In the genomic region with DNA sequence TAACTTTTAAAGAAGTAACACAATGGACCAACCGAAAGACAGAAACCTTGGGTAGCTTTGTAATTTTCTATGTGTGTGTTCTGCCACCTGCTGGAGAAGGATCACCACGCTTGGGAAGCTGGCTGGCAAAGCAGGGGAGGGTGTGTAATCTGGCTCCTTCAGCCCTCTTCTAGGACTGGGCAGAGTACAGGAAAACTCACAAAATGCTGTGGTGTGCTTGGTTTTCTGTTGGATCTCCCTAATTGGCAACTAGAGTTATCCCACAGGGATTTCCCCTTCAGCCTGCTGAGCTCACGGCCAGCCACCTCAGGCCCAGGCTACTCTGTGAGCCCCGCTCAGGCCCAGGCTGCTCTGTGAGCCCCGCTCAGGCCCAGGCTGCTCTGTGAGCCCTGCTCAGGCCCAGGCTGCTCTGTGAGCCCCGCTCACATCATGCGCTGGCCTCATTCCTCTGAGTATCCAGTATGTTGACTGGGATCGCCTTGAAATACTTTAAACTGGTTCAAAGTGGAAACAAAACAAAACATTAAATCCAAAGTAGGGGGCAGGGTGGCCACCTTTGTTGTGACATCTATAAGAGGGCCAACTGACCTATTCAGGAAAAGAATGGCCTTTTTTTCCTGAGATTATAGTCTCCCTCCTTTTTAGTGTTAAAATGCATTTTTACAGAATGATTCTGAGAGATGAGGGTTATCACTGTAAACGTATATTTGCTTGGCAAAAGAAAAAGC, we compare ENCODE assay signal across 9 cellular contexts. TPM values are rescaled to one million over a fixed set of nuclear protein-coding genes. Genes with fewer than 3 reads are reported as not detected.
A peak's percentile ranks its signal among the peaks of the same experiment; 100 is the strongest.
DNase-seq lines count a peak whose midpoint lies in the region; ATAC-seq, FAIRE-seq and TF ChIP-seq lines count a peak whose summit lies in the region.
"Had no signal": no experiment of that assay in that cellular context is flagged by ENCODE, and none has a peak within 500 bp of the region (broad histone marks: within the 10 kb centered on the region; RNA-seq: fewer than 3 reads in every experiment).

No MANE protein-coding gene starts in this region.

- no peak overlapping the region for H3K56ac ChIP-seq in H1 (replicated peaks; ENCODE audit: insufficient read length, low read depth, low read length)

- H3K4ac ChIP-seq in H1 (replicated peaks; ENCODE audit: insufficient read length, low read depth, low read length): no peak overlapping the region
- H3K4ac ChIP-seq in mesenchymal stem cell (ENCODE audit: low read depth in 1 of 2, low read length in 2 of 2): peak overlapping the region in 1 of 2 experiments; percentile 69

- H4K91ac ChIP-seq in H1 (replicated peaks; ENCODE audit: insufficient read length, low read length) (no peak overlapping the region), mesenchymal stem cell (ENCODE audit: low read length) (peak overlapping the region; percentile 94)

- H3K36me3 ChIP-seq in H1 (ENCODE audit: control insufficient read depth in 2 of 4, insufficient read depth in 4 of 4, low read length in 3 of 4) (no peaks in the 10 kb centered on the region), mesenchymal stem cell (ENCODE audit: control insufficient read depth in 1 of 2, insufficient read depth in 2 of 2, low read depth in 1 of 2, low read length in 2 of 2) (no peaks in the 10 kb centered on the region)

- no peak overlapping the region for H3K4me3 ChIP-seq in GM12875 (ENCODE audit: low read depth, low read length)
- H3K4me3 ChIP-seq in H1 (ENCODE audit: extremely low read depth in 1 of 4, insufficient read depth in 2 of 4, low read depth in 3 of 4, low read length in 4 of 4): no peak overlapping the region
- H3K4me3 ChIP-seq in mesenchymal stem cell (ENCODE audit: insufficient read depth in 1 of 2, low read depth in 1 of 2, low read length in 2 of 2): no peak overlapping the region

- H3K27me3 ChIP-seq in H1 (replicated peaks in 1 of 4; ENCODE audit: control insufficient read depth in 3 of 4, extremely low read depth in 1 of 4, insufficient read depth in 3 of 4, low read length in 3 of 4) (no peaks in the 10 kb centered on the region), mesenchymal stem cell (ENCODE audit: control insufficient read depth in 1 of 2, insufficient read depth in 1 of 2, low read length in 2 of 2) (no peaks in the 10 kb centered on the region)

- peak; percentile 84 to 90 for TF ChIP-seq RAD21 in H1 (IDR thresholded peaks at IDR 0.05 in 1 of 2, conservative IDR thresholded peaks at IDR 0.05 in 1 of 2; ENCODE audit: low read depth in 2 of 2, low read length in 2 of 2)

- TF ChIP-seq EP300 in H1 (IDR thresholded peaks at IDR 0.05; ENCODE audit: borderline replicate concordance in 1 of 2, low read depth in 2 of 2, low read length in 2 of 2): no peak

- peak; percentile 64 for TF ChIP-seq CTCF in GM12875 (IDR thresholded peaks at IDR 0.05; ENCODE audit: borderline replicate concordance, insufficient read depth, low read depth, low read length)
- TF ChIP-seq CTCF in H1 (IDR thresholded peaks at IDR 0.05; ENCODE audit: control extremely low read depth in 1 of 3, insufficient read depth in 1 of 3, low read depth in 1 of 3, low read length in 3 of 3): peak; percentile 74 to 84 (median 77)

- H2BK15ac ChIP-seq in H1 (ENCODE audit: low read length) (no peak overlapping the region), mesenchymal stem cell (ENCODE audit: low read depth, poor library complexity, severe bottlenecking) (no peak overlapping the region)

- H2BK120ac ChIP-seq in H1 (replicated peaks; ENCODE audit: low read depth, low read length) (no peak overlapping the region), mesenchymal stem cell (ENCODE audit: low read depth, low read length) (peak overlapping the region; percentile 61)

- H3K9ac ChIP-seq in H1 (replicated peaks in 1 of 4; ENCODE audit: extremely low read depth in 1 of 4, low read depth in 3 of 4, low read length in 3 of 4) (no peak overlapping the region; a peak in 1 of 7 replicates), mesenchymal stem cell (ENCODE audit: low read length) (peak overlapping the region; percentile 62)

- H3K4me1 ChIP-seq in H1 (replicated peaks in 1 of 4; ENCODE audit: control insufficient read depth in 3 of 4, insufficient read depth in 4 of 4, low read length in 3 of 4): no peaks in the 10 kb centered on the region; a peak in 1 of 7 replicates
- H3K4me1 ChIP-seq in mesenchymal stem cell (ENCODE audit: control insufficient read depth, insufficient read depth, low read depth, low read length): peaks cover 3% of the 10 kb centered on the region

- H3K23ac ChIP-seq in H1 (ENCODE audit: insufficient read length): no peak overlapping the region
- H3K23ac ChIP-seq in mesenchymal stem cell (ENCODE audit: low read length in 2 of 2): no peak overlapping the region

- no peaks in the 10 kb centered on the region for H3K79me2 ChIP-seq in H1 (ENCODE audit: control insufficient read depth in 1 of 2, insufficient read depth in 2 of 2, low read length in 2 of 2)

- CTCF ChIA-PET in H1 (lab: Charles Lee; ENCODE audit: partially characterized antibody): interaction anchor here (0.6 to 2.2 kb wide), 43 partner anchors 9 to 887 kb away, joined by 3 to 12 read pairs (median 3); no protein-coding TSS in a partner anchor

- POLR2A ChIA-PET in H1 (lab: Charles Lee; ENCODE audit: partially characterized antibody): interaction anchor here (1.6 kb wide), 1 partner anchor 179 kb away, joined by 4 read pairs; no protein-coding TSS in a partner anchor

- no peak for TF ChIP-seq POLR2A in H1 (IDR thresholded peaks at IDR 0.05; ENCODE audit: control extremely low read depth in 1 of 2, low read depth in 2 of 2, low read length in 2 of 2)

- H3K14ac ChIP-seq in H1 (ENCODE audit: insufficient read length): no peak overlapping the region
- no peak overlapping the region for H3K14ac ChIP-seq in mesenchymal stem cell (ENCODE audit: low read length in 2 of 2)

- DNase-seq in A172 (ENCODE audit: low spot score) (peak; percentile 40), NCI-H226 (peak; percentile 39), H1 (ENCODE audit: low read depth in 1 of 2, low spot score in 2 of 2) (peak in 1 of 2 experiments; percentile 74), mesenchymal stem cell (peak; percentile 75)
- peak; percentile 33 to 37 for DNase-seq in activated CD4-positive, alpha-beta T cell treated with anti-CD3 and anti-CD28 coated beads, Interleukin-2, amount 50 U/mL, for 4 hours
- peak; percentile 25 for DNase-seq in stimulated activated CD8-positive, alpha-beta memory T cell treated with anti-CD3 and anti-CD28 coated beads, Interleukin-15, amount 100 ng/mL, for 1 hour (ENCODE audit: low read depth)

- peak; percentile 40 for ATAC-seq in HG03103 (IDR thresholded peaks at IDR 0.05; ENCODE audit: low read depth, unreplicated experiment)

- no peaks in the 10 kb centered on the region for H3K23me2 ChIP-seq in H1 (ENCODE audit: low read depth, low read length)

- H3K4me2 ChIP-seq in H1 (ENCODE audit: insufficient read depth in 1 of 2, low read depth in 2 of 2, low read length in 2 of 2) (no peak overlapping the region), mesenchymal stem cell (ENCODE audit: low read length, poor library complexity, severe bottlenecking) (no peak overlapping the region)

- WGBS in H1 (ENCODE audit: extremely low coverage in 1 of 2, insufficient coverage in 1 of 2, insufficient read length in 1 of 2, insufficient replicate concordance in 2 of 2, low coverage in 1 of 2, low lambda C conversion rate in 2 of 2, missing lambda C conversion rate in 1 of 2), 2 experiments: 56% methylated on average over 9 of the region's 9 CpGs; no CpG with 5 or more reads in 1 of the 2 experiments
- WGBS in mesenchymal stem cell: 47% methylated on average over 6 of the region's 9 CpGs

- FAIRE-seq in H1 (lab: Jason Lieb, UNC): peak; percentile 62

- H2BK12ac ChIP-seq in H1 (ENCODE audit: low read depth, low read length): peak overlapping the region; percentile 40; the same call in 1 of the 2 replicates
- H2BK12ac ChIP-seq in mesenchymal stem cell (ENCODE audit: low read length in 2 of 2): peak overlapping the region; percentile 77 to 87

- no peak overlapping the region for H2BK20ac ChIP-seq in H1 (ENCODE audit: low read length)

- H4K8ac ChIP-seq in H1 (ENCODE audit: extremely low read depth, insufficient read depth, low read length): no peak overlapping the region
- peak overlapping the region; percentile 98 for H4K8ac ChIP-seq in mesenchymal stem cell (ENCODE audit: low read length)

- no peak overlapping the region for H3K27ac ChIP-seq in H1 (ENCODE audit: low read depth, low read length)
- no peak overlapping the region for H3K27ac ChIP-seq in mesenchymal stem cell (ENCODE audit: low read length, poor library complexity, severe bottlenecking)

- H3K9me3 ChIP-seq in H1 (ENCODE audit: insufficient read depth in 2 of 2, low read depth in 1 of 2, low read length in 1 of 2): no peaks in the 10 kb centered on the region
- H3K9me3 ChIP-seq in mesenchymal stem cell (ENCODE audit: control insufficient read depth, low read length): no peaks in the 10 kb centered on the region

- no peak overlapping the region; the same call in 1 of the 2 replicates for H3K18ac ChIP-seq in H1 (ENCODE audit: extremely low read depth, low read length)
- peak overlapping the region; percentile 4 to 89 for H3K18ac ChIP-seq in mesenchymal stem cell (ENCODE audit: low read depth in 1 of 2, low read length in 2 of 2)

- H2AFZ ChIP-seq in H1 (ENCODE audit: low read length) (peak overlapping the region; percentile 64; the same call in 1 of the 2 replicates), mesenchymal stem cell (ENCODE audit: low read depth, low read length) (peak overlapping the region; percentile 60)

- H2AK5ac ChIP-seq in H1 (ENCODE audit: low read depth, low read length) (no peak overlapping the region), mesenchymal stem cell (ENCODE audit: low read length, severe bottlenecking) (no peak overlapping the region)

- no peaks in the 10 kb centered on the region for H4K20me1 ChIP-seq in H1 (replicated peaks in 1 of 2; ENCODE audit: control insufficient read depth in 1 of 2, insufficient read depth in 2 of 2, low read length in 2 of 2)

- H2BK5ac ChIP-seq in H1 (ENCODE audit: low read depth, low read length) (no peak overlapping the region), mesenchymal stem cell (ENCODE audit: low read depth, low read length, poor library complexity, severe bottlenecking) (no peak overlapping the region)

- H3K79me1 ChIP-seq in H1 (ENCODE audit: low read depth, low read length): no peaks in the 10 kb centered on the region
- H3K79me1 ChIP-seq in mesenchymal stem cell (replicated peaks; ENCODE audit: low read length, poor library complexity, severe bottlenecking): no peaks in the 10 kb centered on the region

- peak overlapping the region; percentile 19 for H4K5ac ChIP-seq in H1 (ENCODE audit: insufficient read length, low read depth, low read length)

RNA-seq across cellular contexts. Expression of gene RNU6-8, which starts 52.0 kb away (rescaled TPM):
- not detected in 2 replicates for total RNA-seq in A172 (2014; rRNA removed; shearing (Covaris generic))
- total RNA-seq in H1 (2021; fragmentation: NEBNext Ultra II Directional; extraction: Animal tissue kit (Norgen Biotek cat#: 25700)): not detected in 2 replicates
- not detected in 2 replicates for polyA plus RNA-seq in H1 (2011; rRNA removed)
- not detected for polyA plus RNA-seq in H1 (2011; cell fraction: cytosol; rRNA removed)
- polyA plus RNA-seq in H1 (2011; cell fraction: nucleus; rRNA removed): not detected
- not detected in 4 replicates for polyA plus RNA-seq in H1 (2012, experiment 1 of 2)
- not detected for polyA plus RNA-seq in H1 (2012, experiment 2 of 2)
- polyA plus RNA-seq in H1 (2013, experiment 1 of 2): not detected
- not detected for polyA plus RNA-seq in H1 (2013, experiment 2 of 2)
- under 0.01 TPM in 2 replicates for polyA minus RNA-seq in H1 (2011; rRNA and poly(A)+ RNA removed)
- polyA minus RNA-seq in H1 (2011; cell fraction: cytosol; rRNA and poly(A)+ RNA removed): not detected
- polyA minus RNA-seq in H1 (2011; cell fraction: nucleus; rRNA and poly(A)+ RNA removed): not detected
- not detected for polyA plus RNA-seq in mesenchymal stem cell (2013, experiment 1 of 2)
- not detected for polyA plus RNA-seq in mesenchymal stem cell (2013, experiment 2 of 2)
- total RNA-seq: urinary bladder had no signal
- polyA plus RNA-seq: urinary bladder had no signal

RNA-seq across cellular contexts. Expression of gene RNU6-7, which starts 53.3 kb away (rescaled TPM):
- total RNA-seq in A172 (2014; rRNA removed; shearing (Covaris generic)): not detected in 2 replicates
- total RNA-seq in H1 (2021; fragmentation: NEBNext Ultra II Directional; extraction: Animal tissue kit (Norgen Biotek cat#: 25700)): not detected in 2 replicates
- polyA plus RNA-seq in H1 (2011; rRNA removed): not detected in 2 replicates
- not detected for polyA plus RNA-seq in H1 (2011; cell fraction: cytosol; rRNA removed)
- polyA plus RNA-seq in H1 (2011; cell fraction: nucleus; rRNA removed): not detected
- not detected in 4 replicates for polyA plus RNA-seq in H1 (2012, experiment 1 of 2)
- polyA plus RNA-seq in H1 (2012, experiment 2 of 2): not detected
- polyA plus RNA-seq in H1 (2013, experiment 1 of 2): not detected
- polyA plus RNA-seq in H1 (2013, experiment 2 of 2): not detected
- under 0.01 TPM in 2 replicates for polyA minus RNA-seq in H1 (2011; rRNA and poly(A)+ RNA removed)
- polyA minus RNA-seq in H1 (2011; cell fraction: cytosol; rRNA and poly(A)+ RNA removed): not detected
- not detected for polyA minus RNA-seq in H1 (2011; cell fraction: nucleus; rRNA and poly(A)+ RNA removed)
- polyA plus RNA-seq in mesenchymal stem cell (2013, experiment 1 of 2): not detected
- not detected for polyA plus RNA-seq in mesenchymal stem cell (2013, experiment 2 of 2)
- total RNA-seq: urinary bladder had no signal
- polyA plus RNA-seq: urinary bladder had no signal
